7 cellular contexts compared by ENCODE assay signal in genomic region chr6:30691208-30691872, GRCh38. TPM values are rescaled to one million over a fixed set of nuclear protein-coding genes. Genes with fewer than 3 reads are reported as not detected.
A peak's percentile ranks its signal among the peaks of the same experiment; 100 is the strongest.
DNase-seq lines count a peak whose midpoint lies in the region; ATAC-seq and TF ChIP-seq lines count a peak whose summit lies in the region.

No MANE protein-coding gene starts in this region.

- no peak for TF ChIP-seq CTCF in RWPE2 (IDR thresholded peaks at IDR 0.05; ENCODE audit: poor library complexity, severe bottlenecking)
- TF ChIP-seq CTCF in fibroblast of mammary gland (conservative IDR thresholded peaks at IDR 0.05; ENCODE audit: control insufficient read depth, insufficient read depth, low read depth, low read length), result no peak

- ATAC-seq in RWPE2 (ENCODE audit: low read depth) (no peak), GM21528 (IDR thresholded peaks at IDR 0.05; ENCODE audit: low FRiP score, unreplicated experiment) (no peak), GM19455 (IDR thresholded peaks at IDR 0.05; ENCODE audit: unreplicated experiment) (no peak)

- H3K4me3 ChIP-seq in H7 (ENCODE audit: insufficient read depth, low read depth, low read length), result peak overlapping the region; percentile 52
- peak overlapping the region; percentile 58 for H3K4me3 ChIP-seq in RWPE2 (ENCODE audit: severe bottlenecking)
- H3K4me3 ChIP-seq in fibroblast of mammary gland (ENCODE audit: control insufficient read depth, low read depth, low read length), result peak overlapping the region; percentile 1
- H3K4me3 ChIP-seq in skeletal muscle cell (ENCODE audit: low read depth, low read length), result peak overlapping the region; percentile 78

- H3K36me3 ChIP-seq in H7 (replicated peaks; ENCODE audit: control insufficient read depth, insufficient read depth, low read length) (no peaks in the 10 kb centered on the region), RWPE2 (ENCODE audit: low read depth) (no peaks in the 10 kb centered on the region)

- DNase-seq in H7 (peak; percentile 64), RWPE2 (ENCODE audit: low spot score) (no peak), fibroblast of mammary gland (ENCODE audit: low read depth) (no peak), skeletal muscle cell (ENCODE audit: low read depth) (no peak)
- DNase-seq in effector CD4-positive, alpha-beta T cell, result no peak

- H3K27me3 ChIP-seq in H7 (ENCODE audit: control insufficient read depth, insufficient read depth, low read length) (no peaks in the 10 kb centered on the region), RWPE2 (ENCODE audit: insufficient read depth, poor library complexity, severe bottlenecking) (no peaks in the 10 kb centered on the region)

- H3K4me1 ChIP-seq in RWPE2 (ENCODE audit: insufficient read depth, poor library complexity, severe bottlenecking), result peaks cover 19% of the 10 kb centered on the region

- peak overlapping the region; percentile 95 for H3K27ac ChIP-seq in RWPE2 (ENCODE audit: poor library complexity, severe bottlenecking)

- H3K9me3 ChIP-seq in RWPE2 (ENCODE audit: severe bottlenecking), result no peaks in the 10 kb centered on the region

RNA-seq across cellular contexts. Expression of gene NRM, which starts 0.6 kb away (rescaled TPM):
- 20.7 and 23.8 TPM in 2 replicates for total RNA-seq in H7 (2014; rRNA removed; shearing (Covaris generic))

RNA-seq across cellular contexts. Expression of gene PPP1R18, which starts 4.9 kb away (rescaled TPM):
- 48.2 and 55.7 TPM in 2 replicates for total RNA-seq in H7 (2014; rRNA removed; shearing (Covaris generic))

RNA-seq across cellular contexts. Expression of gene DHX16, which starts 18.5 kb away (rescaled TPM):
- 39.2 and 45.3 TPM in 2 replicates for total RNA-seq in H7 (2014; rRNA removed; shearing (Covaris generic))

RNA-seq across cellular contexts. Expression of gene MDC1, which starts 25.7 kb away (rescaled TPM):
- total RNA-seq in H7 (2014; rRNA removed; shearing (Covaris generic)), result 25.5 and 29.1 TPM in 2 replicates

RNA-seq across cellular contexts. Expression of gene TUBB, which starts 28.8 kb away (rescaled TPM):
- total RNA-seq in H7 (2014; rRNA removed; shearing (Covaris generic)), result 1,911 and 2,101 TPM in 2 replicates

Comparison
In these comparisons a context has a peak if more than half of its experiments do, and no peak if none do; other contexts are left out.
1. H3K4me3 ChIP-seq: peak in every context shown above with its lines; median percentile 78 in skeletal muscle cell; 58 in RWPE2; 52 in H7; 1 in fibroblast of mammary gland.